ENCODE assay signal across 19 cellular contexts in genomic region chr2:86686460-86686859, GRCh38. TPM values are rescaled to one million over a fixed set of nuclear protein-coding genes. Genes with fewer than 3 reads are reported as not detected.
DNase-seq lines count a peak whose midpoint lies in the region; ATAC-seq, FAIRE-seq and TF ChIP-seq lines count a peak whose summit lies in the region.
"Had no signal": no experiment of that assay in that cellular context is flagged by ENCODE, and none has a peak within 500 bp of the region (broad histone marks: within the 10 kb centered on the region; RNA-seq: fewer than 3 reads in every experiment).

No MANE protein-coding gene starts in this region.

- H3K4ac ChIP-seq in mesendoderm (ENCODE audit: low read depth, low read length): no peak overlapping the region

- H3K9ac ChIP-seq in HepG2 (ENCODE audit: insufficient read depth, low read depth, low read length) (no peak overlapping the region), mesendoderm (ENCODE audit: low read length) (no peak overlapping the region)

- H2BK15ac ChIP-seq in mesendoderm (replicated peaks; ENCODE audit: low read depth): no peak overlapping the region

- H3K79me2 ChIP-seq in HepG2 (ENCODE audit: insufficient read depth, low read length) (no peaks in the 10 kb centered on the region), mesendoderm (ENCODE audit: control insufficient read depth, insufficient read depth, low read length) (no peaks in the 10 kb centered on the region)

- H3K56ac ChIP-seq in mesendoderm (ENCODE audit: low read length): no peak overlapping the region

- H3K4me1 ChIP-seq in HepG2 (ENCODE audit: insufficient read depth, low read length) (peaks cover 8% of the 10 kb centered on the region; the same call in 1 of the 2 replicates), right lobe of liver (no peaks in the 10 kb centered on the region), mesendoderm (ENCODE audit: control insufficient read depth, low read depth, low read length) (no peaks in the 10 kb centered on the region)

- H2AFZ ChIP-seq in HepG2 (ENCODE audit: low read length): no peak overlapping the region

- DNase-seq in HepG2 (ENCODE audit: low spot score) (no peak), right lobe of liver (no peak), caudate nucleus (lab: John Stamatoyannopoulos, UW) (no peak), substantia nigra (lab: John Stamatoyannopoulos, UW) (no peak), mesendoderm (no peak)
- no peak for DNase-seq in stimulated activated effector memory CD8-positive, alpha-beta T cell treated with anti-CD3 and anti-CD28 coated beads, Interleukin-12 subunit alpha, Interleukin-12 subunit beta, amount 100 ng/mL, for 72 hours (ENCODE audit: low spot score in 2 of 2)
- DNase-seq: 8988T; Calu3; CD4-positive, alpha-beta memory T cell; COR-L47; DMS53; DMS79 treated with DMSO at 0.1 percent for 48 hours; GF-D8; GOT3 had no signal

- no peak overlapping the region for H2BK120ac ChIP-seq in mesendoderm (ENCODE audit: low read depth, low read length)

- POLR2A ChIA-PET in HepG2 (lab: Yijun Ruan, JAX): interaction anchor here (0.5 kb wide), 1 partner anchor 140 kb away, joined by 4 read pairs; no protein-coding TSS in a partner anchor

- TF ChIP-seq EP300 in HepG2 (IDR thresholded peaks at IDR 0.05; ENCODE audit: low read depth in 2 of 2, low read length in 2 of 2) (no peak), HepG2 (CRISPR knock-in tag; IDR thresholded peaks at IDR 0.05; ENCODE audit: borderline replicate concordance) (no peak)

- no peak overlapping the region for H3K4me3 Mint-ChIP-seq in stimulated activated effector memory CD8-positive, alpha-beta T cell treated with anti-CD3 and anti-CD28 coated beads, Interleukin-12 subunit alpha, Interleukin-12 subunit beta, amount 100 ng/mL, for 72 hours
- H3K4me3 Mint-ChIP-seq: CD4-positive, alpha-beta memory T cell had no signal

- CTCF ChIA-PET in HepG2 (lab: Yijun Ruan, JAX; ENCODE audit: low intra/inter-chr PET ratio, low total read pairs): no interaction called here

- no peaks in the 10 kb centered on the region for H3K79me1 ChIP-seq in mesendoderm (ENCODE audit: low read length)

- no peak for TF ChIP-seq RAD21 in HepG2 (CRISPR knock-in tag; IDR thresholded peaks at IDR 0.05)

- no peaks in the 10 kb centered on the region for H4K20me1 ChIP-seq in HepG2 (ENCODE audit: insufficient read depth, low read length)

- H2BK5ac ChIP-seq in mesendoderm (ENCODE audit: low read length): no peak overlapping the region

- H3K36me3 ChIP-seq in HepG2 (replicated peaks in 1 of 2; ENCODE audit: control insufficient read depth in 1 of 2, insufficient read depth in 2 of 2, low read length in 2 of 2) (no peaks in the 10 kb centered on the region; a peak in 1 of 5 replicates), right lobe of liver (no peaks in the 10 kb centered on the region), mesendoderm (ENCODE audit: control insufficient read depth, insufficient read depth, low read length) (no peaks in the 10 kb centered on the region)
- H3K36me3 ChIP-seq: HAP-1 had no signal

- no peak overlapping the region for H4K5ac ChIP-seq in mesendoderm (ENCODE audit: low read length)

- H2AK5ac ChIP-seq in mesendoderm (ENCODE audit: low read length): no peak overlapping the region

- no peak for TF ChIP-seq POLR2A in HepG2 (IDR thresholded peaks at IDR 0.05; ENCODE audit: insufficient read depth in 1 of 2, low read depth in 2 of 2, low read length in 2 of 2)
- no peak for TF ChIP-seq POLR2A in right lobe of liver (IDR thresholded peaks at IDR 0.05)

- intact Hi-C loops in HepG2 (cut with micrococcal nuclease; ENCODE audit: unreplicated experiment) (no loop called here), right lobe of liver (cut with DNase I) (no loop called here)

- H3K27ac Mint-ChIP-seq in stimulated activated effector memory CD8-positive, alpha-beta T cell treated with anti-CD3 and anti-CD28 coated beads, Interleukin-12 subunit alpha, Interleukin-12 subunit beta, amount 100 ng/mL, for 72 hours: no peak overlapping the region
- H3K27ac Mint-ChIP-seq: CD4-positive, alpha-beta memory T cell had no signal

- H3K27me3 ChIP-seq in HepG2 (ENCODE audit: control insufficient read depth in 1 of 2, insufficient read depth in 2 of 2, low read length in 2 of 2) (no peaks in the 10 kb centered on the region), right lobe of liver (no peaks in the 10 kb centered on the region), mesendoderm (ENCODE audit: insufficient read depth, low read length, poor library complexity) (no peaks in the 10 kb centered on the region)

- no TSS peak for BruUV-seq in HepG2 (replicated peaks; lab: Mats Ljungman, UMichigan)

- FAIRE-seq in HepG2 (lab: Jason Lieb, UNC): no peak
- FAIRE-seq: GM12891, GM18507, H54 had no signal

- no peak overlapping the region for H3K4me3 ChIP-seq in HepG2 (replicated peaks in 1 of 3; ENCODE audit: insufficient read depth in 1 of 3, low read depth in 2 of 3, low read length in 3 of 3)
- H3K4me3 ChIP-seq in right lobe of liver: no peak overlapping the region
- no peak overlapping the region for H3K4me3 ChIP-seq in mesendoderm (ENCODE audit: low read length)
- H3K4me3 ChIP-seq: HAP-1 had no signal

- H3K18ac ChIP-seq in mesendoderm (ENCODE audit: low read length): no peak overlapping the region

- in situ Hi-C loops in HepG2 (cut with HindIII; ENCODE audit: extremely low pct_ligation_motif_present, low pct_unique_long_range_greater_than_20kb): loop anchor here (5.0 kb wide), 1 partner anchor 49 kb away; no protein-coding TSS in a partner anchor

- H4K8ac ChIP-seq in mesendoderm (ENCODE audit: low read depth, low read length): no peak overlapping the region

- no peak overlapping the region for H3K27ac ChIP-seq in HepG2 (ENCODE audit: extremely low read length, insufficient read depth, low read length)
- H3K27ac ChIP-seq in right lobe of liver: no peak overlapping the region
- H3K27ac ChIP-seq in caudate nucleus (ENCODE audit: low read depth, low read length): peak overlapping the region; percentile 74
- peak overlapping the region; percentile 66 for H3K27ac ChIP-seq in substantia nigra (ENCODE audit: low read depth, low read length, poor library complexity, severe bottlenecking)
- H3K27ac ChIP-seq in mesendoderm (ENCODE audit: low read depth, low read length): no peak overlapping the region

- no peaks in the 10 kb centered on the region for H3K9me3 ChIP-seq in HepG2 (ENCODE audit: low read length)
- H3K9me3 ChIP-seq in right lobe of liver: no peaks in the 10 kb centered on the region
- H3K9me3 ChIP-seq: HAP-1 had no signal

- no peaks in the 10 kb centered on the region for H3K4me1 Mint-ChIP-seq in stimulated activated effector memory CD8-positive, alpha-beta T cell treated with anti-CD3 and anti-CD28 coated beads, Interleukin-12 subunit alpha, Interleukin-12 subunit beta, amount 100 ng/mL, for 72 hours
- H3K4me1 Mint-ChIP-seq: CD4-positive, alpha-beta memory T cell had no signal

- H3K23ac ChIP-seq in mesendoderm (ENCODE audit: low read length): no peak overlapping the region

- no peak for ATAC-seq in HepG2
- no peak for ATAC-seq in right lobe of liver
- ATAC-seq in stimulated activated effector memory CD8-positive, alpha-beta T cell treated with anti-CD3 and anti-CD28 coated beads, Interleukin-12 subunit alpha, Interleukin-12 subunit beta, amount 100 ng/mL, for 72 hours: no peak
- ATAC-seq in GM19397 (IDR thresholded peaks at IDR 0.05; ENCODE audit: unreplicated experiment): no peak

- H3K9me3 Mint-ChIP-seq in stimulated activated effector memory CD8-positive, alpha-beta T cell treated with anti-CD3 and anti-CD28 coated beads, Interleukin-12 subunit alpha, Interleukin-12 subunit beta, amount 100 ng/mL, for 72 hours: no peaks in the 10 kb centered on the region

- WGBS in HepG2 (ENCODE audit: low lambda C conversion rate): 88% methylated on average over 5 of the region's 5 CpGs
- WGBS in right lobe of liver (ENCODE audit: insufficient coverage, low coverage, low lambda C conversion rate, missing lambda C conversion rate): 96% methylated on average over 5 of the region's 5 CpGs
- no CpG with 5 or more reads among the region's 5 CpGs for WGBS in mesendoderm (ENCODE audit: extremely low coverage, insufficient coverage, low lambda C conversion rate)

- TF ChIP-seq CTCF in HepG2 (CRISPR knock-in tag; IDR thresholded peaks at IDR 0.05) (no peak), right lobe of liver (IDR thresholded peaks at IDR 0.05) (no peak)

- no peaks in the 10 kb centered on the region for H3K36me3 Mint-ChIP-seq in stimulated activated effector memory CD8-positive, alpha-beta T cell treated with anti-CD3 and anti-CD28 coated beads, Interleukin-12 subunit alpha, Interleukin-12 subunit beta, amount 100 ng/mL, for 72 hours
- H3K36me3 Mint-ChIP-seq: CD4-positive, alpha-beta memory T cell had no signal

- H3K4me2 ChIP-seq in HepG2 (ENCODE audit: low read depth, low read length) (no peak overlapping the region), mesendoderm (ENCODE audit: low read length) (no peak overlapping the region)

TF ChIP-seq in HepG2, 621 proteins besides CTCF, POLR2A, EP300 and RAD21 (continues in another document):
- no peak for TF ChIP-seq SRF (IDR thresholded peaks at IDR 0.05; ENCODE audit: low read depth, low read length)

RNA-seq across cellular contexts. Expression of gene RMND5A, which starts 33.6 kb away (rescaled TPM):
- total RNA-seq in HepG2 (2016; rRNA removed; fragmentation: Illumina TruSeq; extraction: Trizol) (66.4 and 108 TPM in 2 replicates), right lobe of liver (10 to 100 TPM; 22.2 to 45.6 (median 33.8) TPM)
- total RNA-seq in HepG2 (2016; cell fraction: cytosol; rRNA removed; fragmentation: Illumina TruSeq; extraction: Trizol; ENCODE audit: low read depth): 6.8 and 8.0 TPM in 2 replicates
- total RNA-seq in HepG2 (2016; cell fraction: insoluble cytoplasmic fraction; rRNA removed; fragmentation: Illumina TruSeq; extraction: Trizol): 66.9 and 102 TPM in 2 replicates
- 26.4 and 27.1 TPM in 2 replicates for total RNA-seq in HepG2 (2016; cell fraction: membrane; rRNA removed; fragmentation: Illumina TruSeq; extraction: Trizol)
- 37.8 and 39.3 TPM in 2 replicates for total RNA-seq in HepG2 (2016; cell fraction: nucleus; rRNA removed; fragmentation: Illumina TruSeq; extraction: Trizol)
- polyA plus RNA-seq in HepG2 (2011; rRNA removed): 27.3 and 31.0 TPM in 2 replicates
- 23.0 and 32.3 TPM in 2 replicates for polyA plus RNA-seq in HepG2 (2011; cell fraction: cytosol; rRNA removed)
- polyA plus RNA-seq in HepG2 (2011; cell fraction: nucleus; rRNA removed): 13.2 and 16.8 TPM in 2 replicates
- polyA plus RNA-seq in HepG2 (2012): 32.6 and 37.2 TPM in 2 replicates
- polyA plus RNA-seq in HepG2 (2016; cell fraction: cytosol; fragmentation: Illumina TruSeq; extraction: Trizol; ENCODE audit: low read depth): 2.5 and 3.5 TPM in 2 replicates
- polyA plus RNA-seq in HepG2 (2016; cell fraction: insoluble cytoplasmic fraction; fragmentation: Illumina TruSeq; extraction: Trizol; ENCODE audit: low read depth): 62.4 and 63.9 TPM in 2 replicates
- polyA plus RNA-seq in HepG2 (2016; cell fraction: membrane; fragmentation: Illumina TruSeq; extraction: Trizol; ENCODE audit: low read depth): 11.9 and 14.5 TPM in 2 replicates
- 27.7 and 40.2 TPM in 2 replicates for polyA plus RNA-seq in HepG2 (2016; cell fraction: nucleus; fragmentation: Illumina TruSeq; extraction: Trizol; ENCODE audit: insufficient read depth, low read depth)
- 70.4 and 98.0 TPM in 2 replicates for polyA minus RNA-seq in HepG2 (2011; rRNA and poly(A)+ RNA removed; ENCODE audit: low replicate concordance)
- 69.4 and 79.3 TPM in 2 replicates for polyA minus RNA-seq in HepG2 (2011; cell fraction: cytosol; rRNA and poly(A)+ RNA removed)
- 46.7 and 61.4 TPM in 2 replicates for polyA minus RNA-seq in HepG2 (2011; cell fraction: nucleus; rRNA and poly(A)+ RNA removed)
- polyA plus RNA-seq in mesendoderm (2013, experiment 1 of 2): 29.6 TPM
- 27.0 TPM for polyA plus RNA-seq in mesendoderm (2013, experiment 2 of 2)

Comparison
In these comparisons a context has a peak if more than half of its experiments do, and no peak if none do; other contexts are left out.
1. H3K27ac ChIP-seq: peak in caudate nucleus (single experiment) and substantia nigra (single experiment); none in HepG2 (single experiment), right lobe of liver (0 of 3) and mesendoderm (single experiment).